5 cellular contexts compared by ENCODE assay signal in the genomic region with DNA sequence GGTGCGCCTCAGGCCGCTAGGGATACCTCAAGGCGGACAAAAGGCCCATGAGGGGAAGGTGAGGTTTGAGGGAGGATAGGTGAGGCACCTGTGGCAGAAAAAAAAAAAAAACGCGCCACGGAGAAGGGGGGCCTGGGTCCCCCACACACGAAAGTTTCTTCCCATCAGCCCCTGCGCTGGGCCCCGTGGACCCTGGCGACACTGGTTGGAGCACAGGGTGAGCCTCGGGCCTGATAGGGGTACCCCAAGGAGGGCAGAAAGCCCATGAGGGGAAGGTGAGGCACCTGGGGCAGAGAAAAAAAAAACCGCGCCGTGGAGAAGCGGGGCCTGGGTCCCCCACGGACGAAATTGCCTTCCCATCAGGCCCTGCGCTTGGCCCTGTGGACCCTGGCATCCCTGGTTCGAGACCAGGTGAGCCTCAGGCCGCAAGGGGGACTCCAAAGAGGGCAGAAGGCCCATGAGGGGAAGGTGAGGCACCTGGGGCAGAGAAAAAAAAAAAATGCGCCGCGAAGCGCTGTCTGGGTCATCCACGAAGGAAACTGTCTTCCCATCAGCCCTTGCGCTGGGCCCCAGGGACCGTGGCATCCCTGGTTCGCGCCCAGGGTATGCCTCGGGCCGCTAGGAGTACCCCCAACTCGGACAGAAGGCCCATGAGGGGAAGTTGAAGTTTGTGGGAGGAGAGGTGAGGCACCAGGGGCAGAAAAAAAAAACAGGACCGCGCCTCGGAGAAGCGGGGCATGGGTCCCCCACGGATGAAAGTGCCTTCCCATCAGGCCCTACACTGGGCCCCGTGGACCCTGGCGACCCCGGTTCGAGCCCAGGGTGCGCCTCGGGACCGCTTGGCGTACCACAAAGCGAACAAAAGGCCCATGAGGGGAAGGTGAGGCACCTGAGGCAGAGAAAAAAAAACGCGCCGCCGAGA.
"Had no signal": no experiment of that assay in that cellular context is flagged by ENCODE, and none has a peak within 500 bp of the region (broad histone marks: within the 10 kb centered on the region; RNA-seq: fewer than 3 reads in every experiment).

No MANE protein-coding gene starts in this region.

- H3K4me3 ChIP-seq: GM23338 had no signal

- H3K4me1 Mint-ChIP-seq: GM23338, H9 had no signal

- H2AFZ ChIP-seq: GM23338 had no signal

- H3K4me2 ChIP-seq: GM23338 had no signal

- H3K4me3 Mint-ChIP-seq: GM23338, H9 had no signal

- H3K27ac Mint-ChIP-seq: GM23338, H9 had no signal

- DNase-seq: H9, HCEC 1CT, IMR-90, KBM-7 had no signal

- ATAC-seq: GM23338 had no signal
